In the genomic region with DNA sequence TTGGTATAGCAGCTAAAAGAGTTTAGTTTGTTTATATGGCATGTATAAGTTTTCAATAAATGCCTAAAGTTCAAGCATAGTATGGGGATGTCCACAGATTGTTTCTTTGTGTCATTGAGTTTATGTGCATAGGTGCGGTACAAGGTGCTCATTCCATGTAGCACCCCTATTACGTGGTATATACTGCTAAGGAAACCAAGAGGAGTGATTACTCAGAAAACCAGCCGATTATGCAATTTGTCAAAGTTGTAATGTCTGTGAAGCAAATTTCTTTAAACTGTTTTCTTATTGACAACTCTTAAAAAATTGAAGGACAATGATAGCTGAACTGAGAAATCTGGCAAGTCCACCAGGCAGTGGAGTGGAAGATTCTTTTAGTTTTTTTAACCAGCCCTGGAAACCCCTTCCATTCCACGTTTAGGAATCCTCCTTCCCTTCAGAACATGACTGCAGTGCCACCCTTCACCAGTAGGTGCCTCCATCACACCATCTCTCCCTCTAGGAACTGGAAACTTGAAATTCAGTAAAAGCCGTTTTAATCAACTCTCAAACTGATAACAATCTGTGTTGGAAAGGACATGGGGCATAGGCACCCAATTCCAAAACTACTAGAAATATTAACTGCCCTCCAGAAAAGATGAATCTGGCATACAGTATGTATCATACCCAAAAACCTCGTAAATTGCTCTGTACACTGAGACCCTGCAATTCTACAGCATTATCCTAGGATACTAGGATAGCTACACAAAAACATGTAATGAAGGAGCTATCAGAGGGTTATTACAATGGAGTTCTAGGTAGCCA, we compare ENCODE assay signal across 1 cellular context.
TF ChIP-seq lines count a peak whose summit lies in the region.

No MANE protein-coding gene starts in this region.

TF ChIP-seq in GM23338, 12 proteins besides CTCF, POLR2A, EP300 and RAD21 (continued from another document):
- TF ChIP-seq, protein P1, sequence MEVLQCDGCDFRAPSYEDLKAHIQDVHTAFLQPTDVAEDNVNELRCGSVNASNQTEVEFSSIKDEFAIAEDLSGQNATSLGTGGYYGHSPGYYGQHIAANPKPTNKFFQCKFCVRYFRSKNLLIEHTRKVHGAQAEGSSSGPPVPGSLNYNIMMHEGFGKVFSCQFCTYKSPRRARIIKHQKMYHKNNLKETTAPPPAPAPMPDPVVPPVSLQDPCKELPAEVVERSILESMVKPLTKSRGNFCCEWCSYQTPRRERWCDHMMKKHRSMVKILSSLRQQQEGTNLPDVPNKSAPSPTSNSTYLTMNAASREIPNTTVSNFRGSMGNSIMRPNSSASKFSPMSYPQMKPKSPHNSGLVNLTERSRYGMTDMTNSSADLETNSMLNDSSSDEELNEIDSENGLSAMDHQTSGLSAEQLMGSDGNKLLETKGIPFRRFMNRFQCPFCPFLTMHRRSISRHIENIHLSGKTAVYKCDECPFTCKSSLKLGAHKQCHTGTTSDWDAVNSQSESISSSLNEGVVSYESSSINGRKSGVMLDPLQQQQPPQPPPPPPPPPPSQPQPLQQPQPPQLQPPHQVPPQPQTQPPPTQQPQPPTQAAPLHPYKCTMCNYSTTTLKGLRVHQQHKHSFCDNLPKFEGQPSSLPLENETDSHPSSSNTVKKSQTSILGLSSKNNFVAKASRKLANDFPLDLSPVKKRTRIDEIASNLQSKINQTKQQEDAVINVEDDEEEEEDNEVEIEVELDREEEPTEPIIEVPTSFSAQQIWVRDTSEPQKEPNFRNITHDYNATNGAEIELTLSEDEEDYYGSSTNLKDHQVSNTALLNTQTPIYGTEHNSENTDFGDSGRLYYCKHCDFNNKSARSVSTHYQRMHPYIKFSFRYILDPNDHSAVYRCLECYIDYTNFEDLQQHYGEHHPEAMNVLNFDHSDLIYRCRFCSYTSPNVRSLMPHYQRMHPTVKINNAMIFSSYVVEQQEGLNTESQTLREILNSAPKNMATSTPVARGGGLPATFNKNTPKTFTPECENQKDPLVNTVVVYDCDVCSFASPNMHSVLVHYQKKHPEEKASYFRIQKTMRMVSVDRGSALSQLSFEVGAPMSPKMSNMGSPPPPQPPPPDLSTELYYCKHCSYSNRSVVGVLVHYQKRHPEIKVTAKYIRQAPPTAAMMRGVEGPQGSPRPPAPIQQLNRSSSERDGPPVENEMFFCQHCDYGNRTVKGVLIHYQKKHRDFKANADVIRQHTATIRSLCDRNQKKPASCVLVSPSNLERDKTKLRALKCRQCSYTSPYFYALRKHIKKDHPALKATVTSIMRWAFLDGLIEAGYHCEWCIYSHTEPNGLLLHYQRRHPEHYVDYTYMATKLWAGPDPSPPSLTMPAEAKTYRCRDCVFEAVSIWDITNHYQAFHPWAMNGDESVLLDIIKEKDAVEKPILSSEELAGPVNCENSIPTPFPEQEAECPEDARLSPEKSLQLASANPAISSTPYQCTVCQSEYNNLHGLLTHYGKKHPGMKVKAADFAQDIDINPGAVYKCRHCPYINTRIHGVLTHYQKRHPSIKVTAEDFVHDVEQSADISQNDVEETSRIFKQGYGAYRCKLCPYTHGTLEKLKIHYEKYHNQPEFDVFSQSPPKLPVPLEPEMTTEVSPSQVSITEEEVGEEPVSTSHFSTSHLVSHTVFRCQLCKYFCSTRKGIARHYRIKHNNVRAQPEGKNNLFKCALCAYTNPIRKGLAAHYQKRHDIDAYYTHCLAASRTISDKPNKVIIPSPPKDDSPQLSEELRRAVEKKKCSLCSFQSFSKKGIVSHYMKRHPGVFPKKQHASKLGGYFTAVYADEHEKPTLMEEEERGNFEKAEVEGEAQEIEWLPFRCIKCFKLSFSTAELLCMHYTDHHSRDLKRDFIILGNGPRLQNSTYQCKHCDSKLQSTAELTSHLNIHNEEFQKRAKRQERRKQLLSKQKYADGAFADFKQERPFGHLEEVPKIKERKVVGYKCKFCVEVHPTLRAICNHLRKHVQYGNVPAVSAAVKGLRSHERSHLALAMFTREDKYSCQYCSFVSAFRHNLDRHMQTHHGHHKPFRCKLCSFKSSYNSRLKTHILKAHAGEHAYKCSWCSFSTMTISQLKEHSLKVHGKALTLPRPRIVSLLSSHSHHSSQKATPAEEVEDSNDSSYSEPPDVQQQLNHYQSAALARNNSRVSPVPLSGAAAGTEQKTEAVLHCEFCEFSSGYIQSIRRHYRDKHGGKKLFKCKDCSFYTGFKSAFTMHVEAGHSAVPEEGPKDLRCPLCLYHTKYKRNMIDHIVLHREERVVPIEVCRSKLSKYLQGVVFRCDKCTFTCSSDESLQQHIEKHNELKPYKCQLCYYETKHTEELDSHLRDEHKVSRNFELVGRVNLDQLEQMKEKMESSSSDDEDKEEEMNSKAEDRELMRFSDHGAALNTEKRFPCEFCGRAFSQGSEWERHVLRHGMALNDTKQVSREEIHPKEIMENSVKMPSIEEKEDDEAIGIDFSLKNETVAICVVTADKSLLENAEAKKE (CRISPR knock-in tag; IDR thresholded peaks at IDR 0.05) = no peak
- no peak for TF ChIP-seq CREB1 (CRISPR knock-in tag; IDR thresholded peaks at IDR 0.05; ENCODE audit: low read depth)
